ENCODE assay signal across 14 cellular contexts in genomic region chr5:147504001-147504400, GRCh38. TPM values are rescaled to one million over a fixed set of nuclear protein-coding genes. Genes with fewer than 3 reads are reported as not detected.
DNase-seq lines count a peak whose midpoint lies in the region; ATAC-seq and TF ChIP-seq lines count a peak whose summit lies in the region.
"Had no signal": no experiment of that assay in that cellular context is flagged by ENCODE, and none has a peak within 500 bp of the region (broad histone marks: within the 10 kb centered on the region; RNA-seq: fewer than 3 reads in every experiment).

No MANE protein-coding gene starts in this region.

- TF ChIP-seq EP300 in SK-N-SH (IDR thresholded peaks at IDR 0.05; ENCODE audit: borderline replicate concordance in 1 of 2, low read depth in 1 of 2, low read length in 1 of 2) (peak; percentile 65 to 88), sigmoid colon (IDR thresholded peaks at IDR 0.05) (no peak)

- ATAC-seq in foreskin keratinocyte, result peak; percentile 18
- no peak for ATAC-seq in HG02840 (IDR thresholded peaks at IDR 0.05; ENCODE audit: low FRiP score, unreplicated experiment)
- no peak for ATAC-seq in GM19467 (IDR thresholded peaks at IDR 0.05; ENCODE audit: unreplicated experiment)

- no peaks in the 10 kb centered on the region for H3K27me3 ChIP-seq in SK-N-SH (ENCODE audit: insufficient read depth)
- no peaks in the 10 kb centered on the region for H3K27me3 ChIP-seq in foreskin keratinocyte
- no peaks in the 10 kb centered on the region for H3K27me3 ChIP-seq in sigmoid colon

- H3K4me2 ChIP-seq in SK-N-SH, result peak overlapping the region; percentile 44

- peaks cover 2% of the 10 kb centered on the region for H3K27me3 Mint-ChIP-seq in glutamatergic neuron (ENCODE audit: unreplicated experiment)

- POLR2A ChIA-PET in SK-N-SH (lab: Yijun Ruan, JAX), result no interaction called here

- no peaks in the 10 kb centered on the region for H3K9me3 Mint-ChIP-seq in glutamatergic neuron (ENCODE audit: unreplicated experiment)

- CTCF ChIA-PET in SK-N-SH (lab: Yijun Ruan, JAX), result interaction anchor here (1.2 to 1.5 kb wide), 3 partner anchors 18 to 112 kb away, joined by 3 to 5 read pairs (median 3); no protein-coding TSS in a partner anchor

- H3K36me3 ChIP-seq in SK-N-SH (replicated peaks in 1 of 2; ENCODE audit: control insufficient read depth in 1 of 2, insufficient read depth in 2 of 2, low read length in 1 of 2), result peaks cover 0 to 12% of the 10 kb centered on the region in 2 experiments
- H3K36me3 ChIP-seq in sigmoid colon, result no peaks in the 10 kb centered on the region
- H3K36me3 ChIP-seq: prostate gland had no signal

- no peak overlapping the region for H2AFZ ChIP-seq in SK-N-SH (ENCODE audit: low read depth)

- DNase-seq in EL (peak; percentile 61), SK-N-SH (no peak), foreskin keratinocyte (peak in 1 of 2 donors; percentile 33), sigmoid colon (no peak), glutamatergic neuron (no peak)
- no peak for DNase-seq in activated naive CD4-positive, alpha-beta T cell (lab: John Stamatoyannopoulos, UW)
- DNase-seq: activated B cell treated with CpG ODN at 0.5 μM for 24 hours; activated gamma-delta T cell; effector CD8-positive, alpha-beta T cell; kidney; NCI-H1105 treated with DMSO at 0.1 percent for 48 hours had no signal

- H3K4me1 ChIP-seq in SK-N-SH (ENCODE audit: control insufficient read depth in 1 of 2, insufficient read depth in 2 of 2, low read depth in 1 of 2, low read length in 1 of 2), result peaks cover 2 to 12% of the 10 kb centered on the region in 2 experiments; a peak in 2 of 4 replicates
- peaks cover 13% of the 10 kb centered on the region for H3K4me1 ChIP-seq in foreskin keratinocyte
- peaks cover 0 to 47% (median 32%) of the 10 kb centered on the region in 4 donors for H3K4me1 ChIP-seq in sigmoid colon
- H3K4me1 ChIP-seq: prostate gland had no signal

- WGBS in SK-N-SH (ENCODE audit: low lambda C conversion rate), result 26% methylated on average over 3 of the region's 3 CpGs
- WGBS in sigmoid colon, 2 donors, result 54 to 55% methylated on average over 3 of the region's 3 CpGs

- peaks cover 30% of the 10 kb centered on the region for H3F3A ChIP-seq in SK-N-SH (replicated peaks; ENCODE audit: insufficient read depth)

- peak overlapping the region; percentile 48; the same call in 1 of the 2 replicates for H3K9ac ChIP-seq in SK-N-SH

- H3K4me3 Mint-ChIP-seq in glutamatergic neuron (ENCODE audit: unreplicated experiment), result no peak overlapping the region
- H3K4me3 Mint-ChIP-seq: activated B cell treated with CpG ODN at 0.5 μM for 24 hours had no signal

- no peak for TF ChIP-seq RAD21 in SK-N-SH (IDR thresholded peaks at IDR 0.05; ENCODE audit: low read length)

- no peak for TF ChIP-seq POLR2A in sigmoid colon (IDR thresholded peaks at IDR 0.05)

- no peaks in the 10 kb centered on the region for H3K9me2 ChIP-seq in SK-N-SH

- H3K4me3 ChIP-seq in SK-N-SH (ENCODE audit: low read depth in 2 of 2, low read length in 1 of 2) (0 out of 4 replicates have a peak overlapping the region, but pooled peaks of 1 of the 2 experiments have one; percentile 7), sigmoid colon (no peak overlapping the region)
- H3K4me3 ChIP-seq: prostate gland had no signal

- no peaks in the 10 kb centered on the region for H3K9me3 ChIP-seq in SK-N-SH
- no peaks in the 10 kb centered on the region for H3K9me3 ChIP-seq in sigmoid colon
- H3K9me3 ChIP-seq: prostate gland had no signal

- H3K4me1 Mint-ChIP-seq in glutamatergic neuron (ENCODE audit: low read depth, unreplicated experiment), result no peaks in the 10 kb centered on the region
- H3K4me1 Mint-ChIP-seq: activated B cell treated with CpG ODN at 0.5 μM for 24 hours had no signal

- H3K36me3 Mint-ChIP-seq in glutamatergic neuron (ENCODE audit: unreplicated experiment), result no peaks in the 10 kb centered on the region

- no peak for TF ChIP-seq CTCF in SK-N-SH (IDR thresholded peaks at IDR 0.05)
- no peak for TF ChIP-seq CTCF in foreskin keratinocyte (conservative IDR thresholded peaks at IDR 0.05)
- TF ChIP-seq CTCF in sigmoid colon (IDR thresholded peaks at IDR 0.05), result no peak
- TF ChIP-seq CTCF in glutamatergic neuron (IDR thresholded peaks at IDR 0.05; ENCODE audit: partially characterized antibody, unreplicated experiment), result no peak

- peaks cover 97% of the 10 kb centered on the region for H3K79me2 ChIP-seq in SK-N-SH (ENCODE audit: insufficient read depth)

- H4K20me1 ChIP-seq in SK-N-SH (ENCODE audit: insufficient read depth), result peaks cover 7% of the 10 kb centered on the region; the same call in 1 of the 2 replicates

- H3K27ac Mint-ChIP-seq in glutamatergic neuron (ENCODE audit: unreplicated experiment), result no peak overlapping the region
- H3K27ac Mint-ChIP-seq: activated B cell treated with CpG ODN at 0.5 μM for 24 hours had no signal

- H3K27ac ChIP-seq in SK-N-SH (ENCODE audit: low read depth in 2 of 2, low read length in 1 of 2) (peak overlapping the region; percentile 69 to 89; a peak in 3 of 4 replicates), foreskin keratinocyte (no peak overlapping the region), sigmoid colon (peak overlapping the region; percentile 55 to 94 (median 92))

- intact Hi-C loops in sigmoid colon (cut with DNase I), result no loop called here

TF ChIP-seq in SK-N-SH, 30 proteins besides CTCF, POLR2A, EP300 and RAD21 (continues in another document):
- TF ChIP-seq USF1 (IDR thresholded peaks at IDR 0.05; ENCODE audit: borderline replicate concordance, low read depth) (no peak), MEF2A (IDR thresholded peaks at IDR 0.05; ENCODE audit: borderline replicate concordance, low read depth) (0 out of 2 replicates have a peak, but pooled peaks have one; percentile 26), PBX3 (IDR thresholded peaks at IDR 0.05) (peak; percentile 99), GATA2 (CRISPR knock-in tag; IDR thresholded peaks at IDR 0.05) (no peak), GABPA (IDR thresholded peaks at IDR 0.05; ENCODE audit: low read depth) (0 out of 2 replicates have a peak, but pooled peaks have one; percentile 20), CHD2 (IDR thresholded peaks at IDR 0.05; ENCODE audit: low read length, partially characterized antibody) (no peak), RFX5 (IDR thresholded peaks at IDR 0.05; ENCODE audit: low read length) (no peak), IRF3 (IDR thresholded peaks at IDR 0.05; ENCODE audit: low read depth, low read length) (no peak), MAX (IDR thresholded peaks at IDR 0.05; ENCODE audit: low read depth) (0 out of 2 replicates have a peak, but pooled peaks have one; percentile 35), EZH2phosphoT487 (IDR thresholded peaks at IDR 0.05; ENCODE audit: borderline replicate concordance, low read depth) (no peak), NRF1 (IDR thresholded peaks at IDR 0.05; ENCODE audit: low read depth, low read length) (no peak), TEAD4 (IDR thresholded peaks at IDR 0.05; ENCODE audit: borderline replicate concordance, insufficient read depth) (peak; percentile 82), SIN3A (IDR thresholded peaks at IDR 0.05; ENCODE audit: borderline replicate concordance, low read depth, low read length) (peak; percentile 98), MXI1 (IDR thresholded peaks at IDR 0.05; ENCODE audit: low read depth, low read length) (no peak), RXRA (IDR thresholded peaks at IDR 0.05; ENCODE audit: borderline replicate concordance, low read depth) (peak; percentile 36; the same call in 1 of the 2 replicates)

RNA-seq across cellular contexts. Expression of gene DPYSL3, which starts 5.9 kb away (rescaled TPM):
- polyA plus RNA-seq in SK-N-SH (2012; rRNA removed) (123 and 150 TPM in 2 replicates), foreskin keratinocyte (14.5 and 24.3 TPM in 2 replicates), sigmoid colon (10 to 100 TPM in 2 of 3 donors, 1 to 10 TPM in 1; 4.2 to 48.7 (median 20.4) TPM)
- polyA plus RNA-seq in SK-N-SH (2012; cell fraction: cytosol; rRNA removed), result 117 and 131 TPM in 2 replicates
- polyA plus RNA-seq in SK-N-SH (2012; cell fraction: nucleus; rRNA removed), result 176 and 191 TPM in 2 replicates
- total RNA-seq in foreskin keratinocyte (29.4 and 53.6 TPM in 2 replicates), sigmoid colon (100 to 1,000 TPM; 149 to 343 (median 184) TPM), glutamatergic neuron (ENCODE audit: unreplicated experiment) (571 TPM)
- total RNA-seq: activated B cell treated with CpG ODN at 0.5 μM for 24 hours had no signal
